Comparison of ENCODE assay signal across 22 cellular contexts in the genomic region with DNA sequence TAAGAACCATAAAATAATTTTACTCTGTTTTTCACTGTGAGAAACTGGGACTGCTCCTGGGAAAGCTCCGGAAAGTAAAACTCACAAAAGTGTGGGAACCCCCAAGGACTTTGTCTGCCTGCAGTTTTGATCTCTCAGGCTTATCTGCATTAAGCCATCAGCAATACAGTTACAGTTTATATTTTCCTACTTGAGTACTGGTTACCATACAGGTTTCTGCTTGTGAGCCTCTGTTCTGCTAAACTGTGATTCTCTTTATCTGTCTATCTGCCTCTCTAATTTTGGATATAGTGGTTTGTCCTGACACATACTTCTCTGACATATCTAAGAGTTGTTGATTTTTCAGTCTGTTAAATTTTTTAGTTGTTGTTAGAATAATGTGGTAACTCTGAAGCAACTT. TPM values are rescaled to one million over a fixed set of nuclear protein-coding genes. Genes with fewer than 3 reads are reported as not detected.
DNase-seq lines count a peak whose midpoint lies in the region; ATAC-seq and TF ChIP-seq lines count a peak whose summit lies in the region.
"Had no signal": no experiment of that assay in that cellular context is flagged by ENCODE, and none has a peak within 500 bp of the region (broad histone marks: within the 10 kb centered on the region; RNA-seq: fewer than 3 reads in every experiment).

No MANE protein-coding gene starts in this region.

- H3K36me3 ChIP-seq in KOPT-K1 (ENCODE audit: insufficient read depth, low read length) = no peaks in the 10 kb centered on the region
- no peaks in the 10 kb centered on the region for H3K36me3 ChIP-seq in MM.1S (replicated peaks; ENCODE audit: insufficient read depth, low read length)
- H3K36me3 ChIP-seq in smooth muscle cell (ENCODE audit: low read depth) = no peaks in the 10 kb centered on the region
- no peaks in the 10 kb centered on the region for H3K36me3 ChIP-seq in mucosa of descending colon (ENCODE audit: low read depth)
- H3K36me3 ChIP-seq: BE2C; BLaER1 treated with 17β-estradiol and CSF1 and Interleukin-3, amounts not matched to agents 10 nM and 100 nM had no signal

- H3F3A ChIP-seq in MM.1S (ENCODE audit: insufficient read depth, low read length) = no peaks in the 10 kb centered on the region
- H3F3A ChIP-seq in smooth muscle cell (ENCODE audit: low read depth) = no peaks in the 10 kb centered on the region

- no peak for ATAC-seq in mucosa of descending colon
- ATAC-seq: A549 had no signal

- H3K79me2 ChIP-seq in MM.1S (ENCODE audit: low read length) (no peaks in the 10 kb centered on the region), smooth muscle cell (ENCODE audit: low read depth) (peaks cover 27% of the 10 kb centered on the region)

- WGBS in smooth muscle cell (ENCODE audit: low lambda C conversion rate) = 29% methylated on average over 1 of the region's 1 CpG

- H2AFZ ChIP-seq in MM.1S (ENCODE audit: low read length) = no peak overlapping the region
- peak overlapping the region; percentile 54 for H2AFZ ChIP-seq in smooth muscle cell (ENCODE audit: low read depth)
- H2AFZ ChIP-seq: GM23248 had no signal

- no peak overlapping the region for H3K9ac ChIP-seq in MM.1S (ENCODE audit: low read length)
- H3K9ac ChIP-seq in smooth muscle cell (ENCODE audit: low read depth) = no peak overlapping the region
- H3K9ac ChIP-seq: BLaER1 treated with 17β-estradiol and CSF1 and Interleukin-3, amounts not matched to agents 10 nM and 100 nM; GM23248 had no signal

- H3K4me1 ChIP-seq in MM.1S (ENCODE audit: low read length) (no peaks in the 10 kb centered on the region), smooth muscle cell (ENCODE audit: low read depth) (no peaks in the 10 kb centered on the region), mucosa of descending colon (ENCODE audit: low read depth) (no peaks in the 10 kb centered on the region)
- H3K4me1 ChIP-seq: A549; BE2C; BLaER1 treated with 17β-estradiol and CSF1 and Interleukin-3, amounts not matched to agents 10 nM and 100 nM had no signal

- H3K9me3 ChIP-seq in KOPT-K1 (ENCODE audit: insufficient read depth, low read length, poor library complexity, severe bottlenecking) (no peaks in the 10 kb centered on the region), MM.1S (replicated peaks; ENCODE audit: insufficient read depth, low read length) (no peaks in the 10 kb centered on the region), smooth muscle cell (replicated peaks; ENCODE audit: low read depth) (no peaks in the 10 kb centered on the region), mucosa of descending colon (peaks cover 7% of the 10 kb centered on the region)
- H3K9me3 ChIP-seq: A549; BE2C; BLaER1 treated with 17β-estradiol and CSF1 and Interleukin-3, amounts not matched to agents 10 nM and 100 nM had no signal

- H4K20me1 ChIP-seq in MM.1S (ENCODE audit: insufficient read depth, low read length) (no peaks in the 10 kb centered on the region), smooth muscle cell (ENCODE audit: low read depth) (no peaks in the 10 kb centered on the region)
- H4K20me1 ChIP-seq: BLaER1 treated with 17β-estradiol and CSF1 and Interleukin-3, amounts not matched to agents 10 nM and 100 nM had no signal

- DNase-seq in MM.1S = no peak
- peak; percentile 53 for DNase-seq in OCI-M1 (lab: John Stamatoyannopoulos, UW)
- DNase-seq in smooth muscle cell (lab: John Stamatoyannopoulos, UW; ENCODE audit: unreplicated experiment) = no peak
- DNase-seq in foreskin melanocyte = no peak
- no peak for DNase-seq in mucosa of descending colon
- DNase-seq in NCI-H2227 treated with DMSO at 0.1 percent for 48 hours (lab: John Stamatoyannopoulos, UW) = no peak
- DNase-seq: 8988T; ACHN; AML-193; BE2C; CD4-positive, alpha-beta T cell; CD8-positive, alpha-beta memory T cell; DMS 273 treated with DMSO at 0.1 percent for 48 hours; DMS79; GF-D8; GM23248; H7; HCEC 1CT had no signal

- intact Hi-C loops in mucosa of descending colon (cut with DNase I, micrococcal nuclease) = no loop called here

- no peak for TF ChIP-seq CTCF in MM.1S (IDR thresholded peaks at IDR 0.05; ENCODE audit: low read length)
- no peak for TF ChIP-seq CTCF in smooth muscle cell (IDR thresholded peaks at IDR 0.05; ENCODE audit: borderline replicate concordance, insufficient read depth, poor library complexity, severe bottlenecking)
- TF ChIP-seq CTCF in mucosa of descending colon (IDR thresholded peaks at IDR 0.05) = no peak

- no peak overlapping the region for H3K4me3 ChIP-seq in MM.1S (ENCODE audit: low read length)
- no peak overlapping the region for H3K4me3 ChIP-seq in smooth muscle cell
- no peak overlapping the region for H3K4me3 ChIP-seq in mucosa of descending colon
- H3K4me3 ChIP-seq: A549; BLaER1 treated with 17β-estradiol and CSF1 and Interleukin-3, amounts not matched to agents 10 nM and 100 nM; GM23248 had no signal

- H3K4me2 ChIP-seq in MM.1S (ENCODE audit: low read depth, low read length) (0 out of 2 replicates have a peak overlapping the region, but pooled peaks have one; percentile 3), smooth muscle cell (no peak overlapping the region)
- H3K4me2 ChIP-seq: A549; BLaER1 treated with 17β-estradiol and CSF1 and Interleukin-3, amounts not matched to agents 10 nM and 100 nM had no signal

- H3K27ac ChIP-seq in KOPT-K1 (ENCODE audit: low read depth, low read length, poor library complexity, severe bottlenecking) = peak overlapping the region; percentile 37
- no peak overlapping the region for H3K27ac ChIP-seq in MM.1S (ENCODE audit: low read length)
- H3K27ac ChIP-seq in smooth muscle cell (ENCODE audit: low read depth) = peak overlapping the region; percentile 1
- H3K27ac ChIP-seq: A549; BLaER1 treated with 17β-estradiol and CSF1 and Interleukin-3, amounts not matched to agents 10 nM and 100 nM; GM23248 had no signal

- H3K27me3 ChIP-seq in MM.1S (replicated peaks; ENCODE audit: insufficient read depth, low read length) (no peaks in the 10 kb centered on the region), smooth muscle cell (ENCODE audit: low read depth) (no peaks in the 10 kb centered on the region)
- H3K27me3 ChIP-seq: BE2C; BLaER1 treated with 17β-estradiol and CSF1 and Interleukin-3, amounts not matched to agents 10 nM and 100 nM had no signal

- H3K9me2 ChIP-seq in MM.1S (replicated peaks; ENCODE audit: insufficient read depth, low read length) = no peaks in the 10 kb centered on the region

RNA-seq across cellular contexts. Expression of gene PABPC4L, which starts 11.6 kb away (rescaled TPM):
- total RNA-seq in smooth muscle cell (50.2 and 60.9 TPM in 2 replicates), mucosa of descending colon (under 1 TPM in 2 of 3 donors, not detected in 1; 0.17 to 0.70 TPM)
- polyA plus RNA-seq in smooth muscle cell = 9.1 and 14.2 TPM in 2 replicates
- total RNA-seq: CD4-positive, alpha-beta T cell; CD8-positive, alpha-beta memory T cell had no signal
- polyA plus RNA-seq: CD14-positive monocyte; CD8-positive, alpha-beta memory T cell had no signal

Comparison
In these comparisons a context has a peak if more than half of its experiments do, and no peak if none do; other contexts are left out.
1. RNA of gene PABPC4L, which starts 11.6 kb away (total RNA-seq): 50.2 to 60.9 TPM in smooth muscle cell; 0.17 to 0.70 TPM in mucosa of descending colon; every median in the first group is over 10 times any median in the second.